Comparison of ENCODE assay signal across 1 cellular context in the genomic region with DNA sequence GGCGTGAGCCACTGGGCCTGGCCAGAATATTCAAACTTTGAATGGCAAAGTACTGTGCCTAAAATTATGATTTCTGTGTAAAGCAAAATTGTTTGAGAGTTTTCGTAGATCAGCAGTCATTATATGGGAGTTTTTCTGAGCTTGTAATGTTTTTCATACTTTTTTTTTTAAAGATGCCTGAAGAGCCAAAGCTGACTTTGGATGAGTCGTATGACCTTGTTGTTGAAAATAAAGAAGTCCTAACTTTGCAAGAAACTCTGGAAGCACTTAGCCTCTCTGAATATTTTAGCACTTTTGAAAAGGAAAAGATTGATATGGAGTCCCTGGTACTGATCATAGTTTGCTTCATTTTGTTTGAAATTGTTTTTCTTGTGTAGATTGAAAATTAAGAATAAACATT.
TF ChIP-seq lines count a peak whose summit lies in the region.

No MANE protein-coding gene starts in this region.

TF ChIP-seq in WTC11, 78 proteins besides CTCF, POLR2A, EP300 and RAD21 (continued from another document):
- TF ChIP-seq, protein P1, sequence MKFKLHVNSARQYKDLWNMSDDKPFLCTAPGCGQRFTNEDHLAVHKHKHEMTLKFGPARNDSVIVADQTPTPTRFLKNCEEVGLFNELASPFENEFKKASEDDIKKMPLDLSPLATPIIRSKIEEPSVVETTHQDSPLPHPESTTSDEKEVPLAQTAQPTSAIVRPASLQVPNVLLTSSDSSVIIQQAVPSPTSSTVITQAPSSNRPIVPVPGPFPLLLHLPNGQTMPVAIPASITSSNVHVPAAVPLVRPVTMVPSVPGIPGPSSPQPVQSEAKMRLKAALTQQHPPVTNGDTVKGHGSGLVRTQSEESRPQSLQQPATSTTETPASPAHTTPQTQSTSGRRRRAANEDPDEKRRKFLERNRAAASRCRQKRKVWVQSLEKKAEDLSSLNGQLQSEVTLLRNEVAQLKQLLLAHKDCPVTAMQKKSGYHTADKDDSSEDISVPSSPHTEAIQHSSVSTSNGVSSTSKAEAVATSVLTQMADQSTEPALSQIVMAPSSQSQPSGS (CRISPR knock-in tag; IDR thresholded peaks at IDR 0.05; ENCODE audit: borderline replicate concordance, low read depth), result no peak
- no peak for TF ChIP-seq GTF2I (CRISPR knock-in tag; conservative IDR thresholded peaks at IDR 0.05)
- no peak for TF ChIP-seq NFE2L1 (CRISPR knock-in tag; IDR thresholded peaks at IDR 0.05)
- no peak for TF ChIP-seq FOXP1 (CRISPR knock-in tag; IDR thresholded peaks at IDR 0.05; ENCODE audit: borderline replicate concordance)
TF ChIP-seq in WTC11: peak in this region for 0.
